8 cellular contexts compared by ENCODE assay signal in genomic region chr4:7044415-7044930, GRCh38. TPM values are rescaled to one million over a fixed set of nuclear protein-coding genes. Genes with fewer than 3 reads are reported as not detected.
A peak's percentile ranks its signal among the peaks of the same experiment; 100 is the strongest.
DNase-seq lines count a peak whose midpoint lies in the region; ATAC-seq, FAIRE-seq and TF ChIP-seq lines count a peak whose summit lies in the region.

No MANE protein-coding gene starts in this region.

- peak in 1 of 4 donors; percentile 14 for ATAC-seq in heart left ventricle
- no peak for ATAC-seq in HG03039 (IDR thresholded peaks at IDR 0.05; ENCODE audit: unreplicated experiment)

- H3K9me3 ChIP-seq in heart left ventricle (no peaks in the 10 kb centered on the region), mesodermal cell (ENCODE audit: control insufficient read depth, low read length) (no peaks in the 10 kb centered on the region)

- peak overlapping the region; percentile 86 to 99 (median 99) for H3K4me3 ChIP-seq in heart left ventricle
- H3K4me3 ChIP-seq in bronchial epithelial cell (ENCODE audit: low read depth, low read length), result peak overlapping the region; percentile 96
- H3K4me3 ChIP-seq in mesodermal cell (ENCODE audit: extremely low read depth, insufficient read depth, low read length, poor library complexity, severe bottlenecking), result peak overlapping the region; percentile 75

- H3K27ac ChIP-seq in heart left ventricle (peak overlapping the region; percentile 79 to 95 (median 92)), mesodermal cell (ENCODE audit: low read depth, low read length, severe bottlenecking) (no peak overlapping the region)

- H3K4me1 ChIP-seq in heart left ventricle (peaks cover 8 to 56% (median 49%) of the 10 kb centered on the region in 12 donors), mesodermal cell (ENCODE audit: control insufficient read depth, insufficient read depth, low read length, poor library complexity, severe bottlenecking) (peaks cover 18% of the 10 kb centered on the region)

- peaks cover 0 to 8% (median 0%) of the 10 kb centered on the region in 9 donors for H3K36me3 ChIP-seq in heart left ventricle
- H3K36me3 ChIP-seq in bronchial epithelial cell (ENCODE audit: control insufficient read depth, insufficient read depth, low read length), result peaks cover 2% of the 10 kb centered on the region
- peaks cover 19% of the 10 kb centered on the region for H3K36me3 ChIP-seq in mesodermal cell (ENCODE audit: control insufficient read depth, insufficient read depth, low read length)

- WGBS in heart left ventricle, 4 donors, result 25 to 30% (median 28%) methylated on average over 10 to 12 of the region's 12 CpGs
- WGBS in mesodermal cell (ENCODE audit: insufficient coverage in 2 of 2), 2 experiments, result 75 to 80% methylated on average over 8 to 9 of the region's 12 CpGs

- FAIRE-seq in bronchial epithelial cell (lab: Jason Lieb, UNC) (no peak), D721Med (lab: Jason Lieb, UNC) (no peak)

- TF ChIP-seq CTCF in heart left ventricle (IDR thresholded peaks at IDR 0.05) (no peak), bronchial epithelial cell (IDR thresholded peaks at IDR 0.05; ENCODE audit: insufficient read depth, low read length, severe bottlenecking) (no peak), D721Med (IDR thresholded peaks at IDR 0.05; ENCODE audit: insufficient read depth, missing control alignments) (no peak)

- peak in 1 of 5 donors; percentile 26 for DNase-seq in heart left ventricle
- no peak for DNase-seq in cardiac septum (ENCODE audit: low spot score)
- DNase-seq in bronchial epithelial cell (ENCODE audit: low read depth), result no peak
- DNase-seq in D721Med (ENCODE audit: insufficient read length, low spot score), result no peak
- DNase-seq in NK-92 treated with Interleukin-12 subunit alpha and Interleukin-12 subunit beta, amount 100 ng/mL, for 24 hours (lab: John Stamatoyannopoulos, UW), result no peak
- no peak for DNase-seq in GF-D8 (lab: John Stamatoyannopoulos, UW)

- H3K27me3 ChIP-seq in heart left ventricle (no peaks in the 10 kb centered on the region), bronchial epithelial cell (ENCODE audit: control insufficient read depth, insufficient read depth, low read length) (no peaks in the 10 kb centered on the region)

- TF ChIP-seq POLR2A in heart left ventricle (IDR thresholded peaks at IDR 0.05), result no peak

- intact Hi-C loops in heart left ventricle (cut with DNase I) (loop anchor here in 7 of 10 donors (2.0 to 10.0 kb wide), 7 partner anchors 22 to 262 kb away; partner anchors contain the start of genes TBC1D14 (in 2 of the 7) and KIAA0232 (in 1 of the 7)), cardiac septum (cut with DNase I) (loop anchor here (1.0 to 10.0 kb wide), 2 partner anchors 24 to 330 kb away; partner anchors contain the start of genes BLOC1S4 and GRPEL1)

RNA-seq across cellular contexts. Expression of gene TADA2B, which starts 1.3 kb away (rescaled TPM):
- total RNA-seq in heart left ventricle (10 to 100 TPM; 24.5 to 40.2 (median 30.8) TPM), cardiac septum (25.6 TPM), bronchial epithelial cell (12.1 and 14.6 TPM in 2 replicates)
- 10 to 100 TPM; 15.3 to 31.9 TPM for polyA plus RNA-seq in heart left ventricle
- 11.6 TPM for polyA plus RNA-seq in mesodermal cell (2013, experiment 1 of 2)
- 11.5 TPM for polyA plus RNA-seq in mesodermal cell (2013, experiment 2 of 2)

RNA-seq across cellular contexts. Expression of gene GRPEL1, which starts 23.4 kb away (rescaled TPM):
- total RNA-seq in heart left ventricle (10 to 100 TPM; 38.6 to 68.1 (median 55.4) TPM), cardiac septum (43.5 TPM), bronchial epithelial cell (67.4 and 91.0 TPM in 2 replicates)
- polyA plus RNA-seq in heart left ventricle, result 10 to 100 TPM; 43.7 to 70.8 TPM
- 24.7 TPM for polyA plus RNA-seq in mesodermal cell (2013, experiment 1 of 2)
- polyA plus RNA-seq in mesodermal cell (2013, experiment 2 of 2), result 21.8 TPM
